In genomic region chr7:27248911-27249723, GRCh38 we compare ENCODE assay signal across 19 cellular contexts. TPM values are rescaled to one million over a fixed set of nuclear protein-coding genes. Genes with fewer than 3 reads are reported as not detected.
A peak's percentile ranks its signal among the peaks of the same experiment; 100 is the strongest.
DNase-seq lines count a peak whose midpoint lies in the region; ATAC-seq, FAIRE-seq and TF ChIP-seq lines count a peak whose summit lies in the region.
"Had no signal": no experiment of that assay in that cellular context is flagged by ENCODE, and none has a peak within 500 bp of the region (broad histone marks: within the 10 kb centered on the region; RNA-seq: fewer than 3 reads in every experiment).

No MANE protein-coding gene starts in this region.

- peak; percentile 71 for DNase-seq in A172 (ENCODE audit: low spot score)
- peak; percentile 87 for DNase-seq in GM23248
- DNase-seq in glomerular visceral epithelial cell (ENCODE audit: extremely low spot score): peak; percentile 48
- DNase-seq in nucleus accumbens (lab: John Stamatoyannopoulos, UW): no peak
- no peak for DNase-seq in GM19239 (ENCODE audit: insufficient read length, low spot score)
- no peak for DNase-seq in NCI-H69 (lab: John Stamatoyannopoulos, UW)
- DNase-seq: activated CD4-positive, alpha-beta T cell treated with anti-CD3 and anti-CD28 coated beads for 36 hours; activated T-cell treated with anti-CD3 and anti-CD28 coated beads, Interleukin-2, amount 50 U/mL, for 72 hours; cortex of kidney; midbrain; NCI-H2171 treated with DMSO at 0.1 percent for 48 hours; T-helper 1 cell; transverse colon had no signal

- H3K9me3 ChIP-seq in GM23248 (ENCODE audit: low read depth) (no peaks in the 10 kb centered on the region), OCI-LY3 (ENCODE audit: insufficient read depth, low read length) (no peaks in the 10 kb centered on the region)
- H3K9me3 ChIP-seq: transverse colon had no signal

- FAIRE-seq in GM19239 (lab: Jason Lieb, UNC): no peak
- FAIRE-seq: D721Med had no signal

- peaks cover 93% of the 10 kb centered on the region for H3K27me3 ChIP-seq in GM23248 (replicated peaks; ENCODE audit: insufficient read depth)
- H3K27me3 ChIP-seq in OCI-LY3 (ENCODE audit: low read depth, low read length): no peaks in the 10 kb centered on the region

- H3K36me3 ChIP-seq in GM23248 (ENCODE audit: low read depth): no peaks in the 10 kb centered on the region
- H3K36me3 ChIP-seq in OCI-LY3 (replicated peaks; ENCODE audit: low read depth, low read length): no peaks in the 10 kb centered on the region
- H3K36me3 ChIP-seq: transverse colon had no signal

- no peak for ATAC-seq in GM19395 (IDR thresholded peaks at IDR 0.05; ENCODE audit: unreplicated experiment)
- ATAC-seq: activated CD4-positive, alpha-beta T cell treated with anti-CD3 and anti-CD28 coated beads for 36 hours; activated T-cell treated with anti-CD3 and anti-CD28 coated beads, Interleukin-2, amount 50 U/mL, for 72 hours had no signal

- H3K4me1 ChIP-seq in GM23248 (ENCODE audit: insufficient read depth) (peaks cover 9% of the 10 kb centered on the region), OCI-LY3 (ENCODE audit: low read length) (peaks cover 19% of the 10 kb centered on the region)

- H3K4me3 ChIP-seq in GM23248: peak overlapping the region; percentile 6
- peak overlapping the region; percentile 45 for H3K4me3 ChIP-seq in OCI-LY3 (ENCODE audit: low read length)
- H3K4me3 ChIP-seq: transverse colon had no signal

- H3K27ac ChIP-seq in GM23248 (no peak overlapping the region), OCI-LY3 (ENCODE audit: low read length) (peak overlapping the region; percentile 21)
- H3K27ac ChIP-seq: transverse colon had no signal

- H3K9ac ChIP-seq in GM23248: no peak overlapping the region
- no peak overlapping the region for H3K9ac ChIP-seq in OCI-LY3 (ENCODE audit: low read length)

- 16 to 17% methylated on average over 23 of the region's 23 CpGs for WGBS in GM23248 (ENCODE audit: low coverage in 1 of 2, low lambda C conversion rate in 2 of 2, missing lambda C conversion rate in 2 of 2), 2 experiments

- no peak for TF ChIP-seq CTCF in OCI-LY3 (IDR thresholded peaks at IDR 0.05; ENCODE audit: low read depth, low read length)

- no peaks in the 10 kb centered on the region for H3F3A ChIP-seq in GM23248 (ENCODE audit: insufficient read depth)

- H3K4me2 ChIP-seq in GM23248 (ENCODE audit: unreplicated experiment): peak overlapping the region; percentile 36
- peak overlapping the region; percentile 65 for H3K4me2 ChIP-seq in OCI-LY3 (ENCODE audit: low read length)

- H3K79me2 ChIP-seq in GM23248 (ENCODE audit: insufficient read depth) (no peaks in the 10 kb centered on the region), OCI-LY3 (ENCODE audit: low read length) (no peaks in the 10 kb centered on the region)

- peak overlapping the region; percentile 54 for H2AFZ ChIP-seq in GM23248
- peak overlapping the region; percentile 42; the same call in 1 of the 2 replicates for H2AFZ ChIP-seq in OCI-LY3 (ENCODE audit: low read depth, low read length)

- no peaks in the 10 kb centered on the region for H4K20me1 ChIP-seq in GM23248 (ENCODE audit: insufficient read depth)
- H4K20me1 ChIP-seq in OCI-LY3 (ENCODE audit: insufficient read depth, low read length): no peaks in the 10 kb centered on the region

- H3K9me2 ChIP-seq in GM23248 (ENCODE audit: insufficient read depth): no peaks in the 10 kb centered on the region

- in situ Hi-C loops in GM23248 (cut with MboI): no loop called here

RNA-seq across cellular contexts. Expression of gene EVX1, which starts 6.5 kb away (rescaled TPM):
- not detected in 2 replicates for total RNA-seq in A172 (2014; rRNA removed; shearing (Covaris generic))
- not detected in 2 replicates for total RNA-seq in GM23248 (2014; rRNA removed; shearing (Covaris generic))
- not detected in 2 replicates for polyA plus RNA-seq in GM23248 (2016; fragmentation: Nextera tagmentation; extraction: Ambion mirVana)
- total RNA-seq: activated CD4-positive, alpha-beta T cell treated with anti-CD3 and anti-CD28 coated beads for 36 hours; fibroblast of lung; OCI-LY7; posterior vena cava had no signal
- polyA plus RNA-seq: fibroblast of lung had no signal

RNA-seq across cellular contexts. Expression of gene HOXA13, which starts 49.2 kb away (rescaled TPM):
- 3.2 and 4.7 TPM in 2 replicates for total RNA-seq in A172 (2014; rRNA removed; shearing (Covaris generic))
- 0.13 and 0.43 TPM in 2 replicates for total RNA-seq in GM23248 (2014; rRNA removed; shearing (Covaris generic))
- polyA plus RNA-seq in GM23248 (2016; fragmentation: Nextera tagmentation; extraction: Ambion mirVana): 0.13 and 0.15 TPM in 2 replicates
- total RNA-seq: activated CD4-positive, alpha-beta T cell treated with anti-CD3 and anti-CD28 coated beads for 36 hours; activated T-cell treated with anti-CD3 and anti-CD28 coated beads, Interleukin-2, amount 50 U/mL, for 72 hours; fibroblast of lung had no signal
- polyA plus RNA-seq: fibroblast of lung had no signal

Comparison
In these comparisons a context has a peak if more than half of its experiments do, and no peak if none do; other contexts are left out.
1. DNase-seq: peak in A172 (single experiment), GM23248 (single experiment) and glomerular visceral epithelial cell (single experiment); none in nucleus accumbens (0 of 56), GM19239 (single experiment) and NCI-H69 (single experiment).